23 cellular contexts compared by ENCODE assay signal in genomic region chr7:44277391-44277790, GRCh38. TPM values are rescaled to one million over a fixed set of nuclear protein-coding genes. Genes with fewer than 3 reads are reported as not detected.
DNase-seq lines count a peak whose midpoint lies in the region; ATAC-seq and TF ChIP-seq lines count a peak whose summit lies in the region.
"Had no signal": no experiment of that assay in that cellular context is flagged by ENCODE, and none has a peak within 500 bp of the region (broad histone marks: within the 10 kb centered on the region; RNA-seq: fewer than 3 reads in every experiment).

No MANE protein-coding gene starts in this region.

- no peak overlapping the region for H3K27ac ChIP-seq in suprapubic skin
- H3K27ac ChIP-seq: BLaER1 treated with 17β-estradiol and CSF1 and Interleukin-3, amounts not matched to agents 10 nM and 100 nM; esophagus muscularis mucosa; gastroesophageal sphincter; neutrophil; thoracic aorta had no signal

- 93% methylated on average over 11 of the region's 11 CpGs for WGBS in suprapubic skin

- no peaks in the 10 kb centered on the region for H3K36me3 ChIP-seq in mucosa of descending colon (ENCODE audit: low read depth)
- H3K36me3 ChIP-seq in suprapubic skin, result no peaks in the 10 kb centered on the region
- H3K36me3 ChIP-seq: BLaER1 treated with 17β-estradiol and CSF1 and Interleukin-3, amounts not matched to agents 10 nM and 100 nM; esophagus muscularis mucosa; gastroesophageal sphincter; neutrophil; thoracic aorta had no signal

- ATAC-seq in Right ventricle myocardium inferior (no peak), mucosa of descending colon (no peak), HG03571 (IDR thresholded peaks at IDR 0.05; ENCODE audit: unreplicated experiment) (no peak)
- ATAC-seq: gastroesophageal sphincter, GM12878 had no signal

- no peaks in the 10 kb centered on the region for H3K9me3 ChIP-seq in mucosa of descending colon
- H3K9me3 ChIP-seq in suprapubic skin, result no peaks in the 10 kb centered on the region
- H3K9me3 ChIP-seq: BLaER1 treated with 17β-estradiol and CSF1 and Interleukin-3, amounts not matched to agents 10 nM and 100 nM; esophagus muscularis mucosa; gastroesophageal sphincter; neutrophil; thoracic aorta had no signal

- no peak for TF ChIP-seq EP300 in suprapubic skin (IDR thresholded peaks at IDR 0.05)

- TF ChIP-seq CTCF in mucosa of descending colon (IDR thresholded peaks at IDR 0.05) (no peak), suprapubic skin (IDR thresholded peaks at IDR 0.05) (no peak)

- peaks cover 11% of the 10 kb centered on the region for H3K27me3 ChIP-seq in suprapubic skin
- H3K27me3 ChIP-seq: BLaER1 treated with 17β-estradiol and CSF1 and Interleukin-3, amounts not matched to agents 10 nM and 100 nM had no signal

- intact Hi-C loops in Right ventricle myocardium inferior (cut with DNase I) (no loop called here), mucosa of descending colon (cut with DNase I, micrococcal nuclease) (no loop called here)

- no peak overlapping the region for H3K4me3 ChIP-seq in mucosa of descending colon
- H3K4me3 ChIP-seq in suprapubic skin, result no peak overlapping the region
- H3K4me3 ChIP-seq: BLaER1 treated with 17β-estradiol and CSF1 and Interleukin-3, amounts not matched to agents 10 nM and 100 nM; esophagus muscularis mucosa; gastroesophageal sphincter; GM12878; thoracic aorta had no signal

- TF ChIP-seq POLR2A in suprapubic skin (IDR thresholded peaks at IDR 0.05), result no peak

- H3K4me1 ChIP-seq in mucosa of descending colon (ENCODE audit: low read depth) (no peaks in the 10 kb centered on the region), suprapubic skin (peaks cover 4% of the 10 kb centered on the region)
- H3K4me1 ChIP-seq: gastroesophageal sphincter had no signal

- DNase-seq in activated naive CD4-positive, alpha-beta T cell treated with anti-CD3 and anti-CD28 coated beads, Interleukin-2, amount 50 U/mL, for 16 hours, result peak; percentile 4
- DNase-seq in activated naive CD4-positive, alpha-beta T cell (lab: John Stamatoyannopoulos, UW), result no peak
- DNase-seq in Right ventricle myocardium inferior (ENCODE audit: missing footprints) (peak; percentile 28), mucosa of descending colon (peak in 2 of 3 donors; percentile 3 to 18), suprapubic skin (ENCODE audit: low spot score in 2 of 2) (peak; percentile 46 to 66), amygdala (lab: John Stamatoyannopoulos, UW) (no peak), NAMALWA (ENCODE audit: low spot score) (no peak)
- DNase-seq: activated CD4-positive, alpha-beta T cell treated with anti-CD3 and anti-CD28 coated beads for 48 hours; activated naive CD8-positive, alpha-beta T cell treated with anti-CD3 and anti-CD28 coated beads for 36 hours; cerebellar nuclear complex; GOT3; MV-4-11; NCI-H2171; stimulated activated CD4-positive, alpha-beta T cell treated with anti-CD3 and anti-CD28 coated beads, Interleukin-12 subunit alpha, Interleukin-12 subunit beta, amount 100 ng/mL, for 4 hours; stimulated activated CD4-positive, alpha-beta T cell treated with anti-CD3 and anti-CD28 coated beads, Interleukin-4, amount 100 ng/mL, for 24 hours; stimulated activated naive CD4-positive, alpha-beta T cell had no signal

RNA-seq across cellular contexts. Expression of gene CAMK2B, which starts 48.0 kb away (rescaled TPM):
- total RNA-seq in Right ventricle myocardium inferior, result 95.4 TPM
- total RNA-seq in mucosa of descending colon, result 1 to 10 TPM in 1 of 3 donors, under 1 TPM in 2; 0.35 to 2.2 (median 0.87) TPM
- total RNA-seq in suprapubic skin, result 1 to 10 TPM in 2 of 4 donors, under 1 TPM in 2; 0.89 to 5.1 (median 1.2) TPM

Comparison
In these comparisons a context has a peak if more than half of its experiments do, and no peak if none do; other contexts are left out.
1. DNase-seq: peak in activated naive CD4-positive, alpha-beta T cell treated with anti-CD3 and anti-CD28 coated beads, Interleukin-2, amount 50 U/mL, for 16 hours (single experiment), Right ventricle myocardium inferior (single experiment), mucosa of descending colon (2 of 3) and suprapubic skin (2 of 2); none in activated naive CD4-positive, alpha-beta T cell (0 of 4), amygdala (0 of 56) and NAMALWA (single experiment).
2. RNA of gene CAMK2B, which starts 48.0 kb away (total RNA-seq): 95.4 TPM in Right ventricle myocardium inferior (single experiment); 0.89 to 5.1 TPM in suprapubic skin and 0.35 to 2.2 TPM in mucosa of descending colon; every median in the first group is over 10 times any median in the second.